10 cellular contexts compared by ENCODE assay signal in genomic region chr10:132616170-132616994, GRCh38.
DNase-seq lines count a peak whose midpoint lies in the region; ATAC-seq lines count a peak whose summit lies in the region.
"Had no signal": no experiment of that assay in that cellular context is flagged by ENCODE, and none has a peak within 500 bp of the region (broad histone marks: within the 10 kb centered on the region; RNA-seq: fewer than 3 reads in every experiment).

No MANE protein-coding gene starts in this region.

- no peak overlapping the region for H4K8ac ChIP-seq in mesenchymal stem cell (ENCODE audit: low read length)

- no peak overlapping the region for H3K4me2 ChIP-seq in mesenchymal stem cell (ENCODE audit: low read length, poor library complexity, severe bottlenecking)

- POLR2A ChIA-PET in T-cell (lab: Charles Lee), result no interaction called here

- no peak overlapping the region for H3K9ac ChIP-seq in mesenchymal stem cell (ENCODE audit: low read length)

- H2BK12ac ChIP-seq in mesenchymal stem cell (ENCODE audit: low read length in 2 of 2), result peak overlapping the region in 1 of 2 experiments; percentile 42

- WGBS in mesenchymal stem cell, result 97% methylated on average over 30 of the region's 30 CpGs

- H3K23ac ChIP-seq in mesenchymal stem cell (ENCODE audit: low read length in 2 of 2), result peak overlapping the region in 1 of 2 experiments; percentile 23

- no peak overlapping the region for H3K4me3 ChIP-seq in mesenchymal stem cell (ENCODE audit: insufficient read depth in 1 of 2, low read depth in 1 of 2, low read length in 2 of 2)
- H3K4me3 ChIP-seq: skin epidermis had no signal

- no peak overlapping the region for H3K4ac ChIP-seq in mesenchymal stem cell (ENCODE audit: low read depth in 1 of 2, low read length in 2 of 2)

- peak overlapping the region in 1 of 2 experiments; percentile 14 for H3K18ac ChIP-seq in mesenchymal stem cell (ENCODE audit: low read depth in 1 of 2, low read length in 2 of 2)

- peaks cover 17% of the 10 kb centered on the region for H3K79me1 ChIP-seq in mesenchymal stem cell (replicated peaks; ENCODE audit: low read length, poor library complexity, severe bottlenecking)

- peaks cover 0 to 26% (median 11%) of the 10 kb centered on the region in 3 donors for H3K9me3 Mint-ChIP-seq in T-cell
- H3K9me3 Mint-ChIP-seq in activated T-cell treated with anti-CD3 and anti-CD28 coated beads, Interleukin-2, amount 50 U/mL, for 72 hours, result peaks cover 9 to 15% of the 10 kb centered on the region in 2 donors

- DNase-seq in T-cell, result peak in 33 of 34 experiments; percentile 9 to 83 (median 72)
- DNase-seq in activated T-cell treated with anti-CD3 and anti-CD28 coated beads, Interleukin-2, amount 50 U/mL, for 72 hours, result peak; percentile 85 to 86
- no peak for DNase-seq in mesenchymal stem cell
- DNase-seq in stimulated activated CD8-positive, alpha-beta memory T cell treated with anti-CD3 and anti-CD28 coated beads, Interleukin-7, amount 100 ng/mL, for 24 hours (ENCODE audit: low read depth), result peak; percentile 35
- no peak for DNase-seq in HPDE6-E6E7 (ENCODE audit: extremely low spot score)
- no peak for DNase-seq in putamen (ENCODE audit: low spot score)
- DNase-seq: NCI-H510A had no signal

- no peaks in the 10 kb centered on the region for H3K27me3 ChIP-seq in mesenchymal stem cell (ENCODE audit: control insufficient read depth in 1 of 2, insufficient read depth in 1 of 2, low read length in 2 of 2)

- H3K4me1 Mint-ChIP-seq in T-cell, result peaks cover 24 to 32% (median 28%) of the 10 kb centered on the region in 3 donors
- peaks cover 35% of the 10 kb centered on the region for H3K4me1 Mint-ChIP-seq in activated T-cell treated with anti-CD3 and anti-CD28 coated beads, Interleukin-2, amount 50 U/mL, for 72 hours (ENCODE audit: low read depth)

- H3K27me3 Mint-ChIP-seq in T-cell, result no peaks in the 10 kb centered on the region
- no peaks in the 10 kb centered on the region for H3K27me3 Mint-ChIP-seq in activated T-cell treated with anti-CD3 and anti-CD28 coated beads, Interleukin-2, amount 50 U/mL, for 72 hours (ENCODE audit: low read depth)

- peaks cover 5% of the 10 kb centered on the region for H3K9me3 ChIP-seq in mesenchymal stem cell (ENCODE audit: control insufficient read depth, low read length)

- H3K36me3 Mint-ChIP-seq in T-cell, result peaks cover 48% of the 10 kb centered on the region
- peaks cover 21 to 32% of the 10 kb centered on the region in 2 donors for H3K36me3 Mint-ChIP-seq in activated T-cell treated with anti-CD3 and anti-CD28 coated beads, Interleukin-2, amount 50 U/mL, for 72 hours (ENCODE audit: insufficient read depth in 2 of 2)

- H3K27ac Mint-ChIP-seq in T-cell, result peak overlapping the region; percentile 25 to 36
- H3K27ac Mint-ChIP-seq in activated T-cell treated with anti-CD3 and anti-CD28 coated beads, Interleukin-2, amount 50 U/mL, for 72 hours, result peak overlapping the region; percentile 97

- H3K4me3 Mint-ChIP-seq in T-cell, result peak overlapping the region in 1 of 3 donors; percentile 18
- peak overlapping the region; percentile 2 to 39 for H3K4me3 Mint-ChIP-seq in activated T-cell treated with anti-CD3 and anti-CD28 coated beads, Interleukin-2, amount 50 U/mL, for 72 hours

- H4K91ac ChIP-seq in mesenchymal stem cell (ENCODE audit: low read length), result peak overlapping the region; percentile 0

- H2AFZ ChIP-seq in mesenchymal stem cell (ENCODE audit: low read depth, low read length), result no peak overlapping the region

- H3K36me3 ChIP-seq in mesenchymal stem cell (ENCODE audit: control insufficient read depth in 1 of 2, insufficient read depth in 2 of 2, low read depth in 1 of 2, low read length in 2 of 2), result peaks cover 0 to 23% of the 10 kb centered on the region in 2 experiments

- no peak overlapping the region for H2BK120ac ChIP-seq in mesenchymal stem cell (ENCODE audit: low read depth, low read length)

- no peak overlapping the region for H2BK15ac ChIP-seq in mesenchymal stem cell (ENCODE audit: low read depth, poor library complexity, severe bottlenecking)

- peak overlapping the region in 1 of 2 experiments; percentile 5 for H3K14ac ChIP-seq in mesenchymal stem cell (ENCODE audit: low read length in 2 of 2)

- CTCF ChIA-PET in T-cell (lab: Charles Lee), result no interaction called here

- ATAC-seq in T-cell (replicated peaks in 1 of 4), result peak; percentile 62 to 91 (median 78)
- peak; percentile 87 to 95 for ATAC-seq in activated T-cell treated with anti-CD3 and anti-CD28 coated beads, Interleukin-2, amount 50 U/mL, for 72 hours (replicated peaks in 1 of 2)
- no peak for ATAC-seq in GM18861 (IDR thresholded peaks at IDR 0.05; ENCODE audit: unreplicated experiment)
- ATAC-seq in GM18502 (IDR thresholded peaks at IDR 0.05; ENCODE audit: poor library complexity, unreplicated experiment), result no peak

- H3K27ac ChIP-seq in mesenchymal stem cell (ENCODE audit: low read length, poor library complexity, severe bottlenecking), result no peak overlapping the region
- H3K27ac ChIP-seq: skin epidermis had no signal

- no peak overlapping the region for H2AK5ac ChIP-seq in mesenchymal stem cell (ENCODE audit: low read length, severe bottlenecking)

- H2BK5ac ChIP-seq in mesenchymal stem cell (ENCODE audit: low read depth, low read length, poor library complexity, severe bottlenecking), result no peak overlapping the region

- H3K4me1 ChIP-seq in mesenchymal stem cell (ENCODE audit: control insufficient read depth, insufficient read depth, low read depth, low read length), result peaks cover 12% of the 10 kb centered on the region

Comparison
In these comparisons a context has a peak if more than half of its experiments do, and no peak if none do; other contexts are left out.
1. ATAC-seq: peak in T-cell (4 of 4) and activated T-cell treated with anti-CD3 and anti-CD28 coated beads, Interleukin-2, amount 50 U/mL, for 72 hours (2 of 2); none in GM18861 (single experiment) and GM18502 (single experiment).
2. DNase-seq: peak in T-cell (33 of 34), activated T-cell treated with anti-CD3 and anti-CD28 coated beads, Interleukin-2, amount 50 U/mL, for 72 hours (2 of 2) and stimulated activated CD8-positive, alpha-beta memory T cell treated with anti-CD3 and anti-CD28 coated beads, Interleukin-7, amount 100 ng/mL, for 24 hours (single experiment); none in mesenchymal stem cell (single experiment), HPDE6-E6E7 (single experiment) and putamen (single experiment).